9 cellular contexts compared by ENCODE assay signal in the genomic region with DNA sequence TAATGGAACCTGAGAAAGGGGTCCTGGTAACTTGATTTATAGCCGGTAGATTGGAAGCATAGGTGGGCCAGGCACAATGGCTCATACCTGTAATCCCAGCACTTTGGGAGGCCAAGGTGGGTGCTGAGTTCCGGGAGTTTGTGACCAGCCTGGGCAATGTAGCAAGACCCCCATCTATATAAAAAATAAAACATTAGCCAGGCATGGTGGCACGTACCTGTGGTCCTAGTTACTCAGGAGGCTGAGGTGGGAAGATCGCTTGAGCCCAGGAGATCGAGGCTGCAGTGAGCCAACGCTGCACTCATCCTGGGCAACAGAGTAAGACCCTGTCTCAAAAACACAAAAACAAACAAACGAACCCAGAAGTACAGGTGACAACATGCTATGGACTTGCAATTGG.
"Had no signal": no experiment of that assay in that cellular context is flagged by ENCODE, and none has a peak within 500 bp of the region (broad histone marks: within the 10 kb centered on the region; RNA-seq: fewer than 3 reads in every experiment).

No MANE protein-coding gene starts in this region.

- H3K4me3 ChIP-seq: GM23338, K562 had no signal

- DNase-seq: H9, HFFc6, KG1 had no signal

- FAIRE-seq: H1, H54, HepG2, K562 had no signal

- H2AFZ ChIP-seq: GM23338 had no signal

- H3K27ac ChIP-seq: HL-60 had no signal

- H3K27ac Mint-ChIP-seq: GM23338, H9, HFFc6 had no signal

- ATAC-seq: GM23338, HepG2, K562 had no signal

- H3K4me3 Mint-ChIP-seq: GM23338, H9, HFFc6 had no signal

- H3K9me3 Mint-ChIP-seq: GM23338, H9, HFFc6 had no signal

- H3K4me2 ChIP-seq: GM23338 had no signal
